In the genomic region with DNA sequence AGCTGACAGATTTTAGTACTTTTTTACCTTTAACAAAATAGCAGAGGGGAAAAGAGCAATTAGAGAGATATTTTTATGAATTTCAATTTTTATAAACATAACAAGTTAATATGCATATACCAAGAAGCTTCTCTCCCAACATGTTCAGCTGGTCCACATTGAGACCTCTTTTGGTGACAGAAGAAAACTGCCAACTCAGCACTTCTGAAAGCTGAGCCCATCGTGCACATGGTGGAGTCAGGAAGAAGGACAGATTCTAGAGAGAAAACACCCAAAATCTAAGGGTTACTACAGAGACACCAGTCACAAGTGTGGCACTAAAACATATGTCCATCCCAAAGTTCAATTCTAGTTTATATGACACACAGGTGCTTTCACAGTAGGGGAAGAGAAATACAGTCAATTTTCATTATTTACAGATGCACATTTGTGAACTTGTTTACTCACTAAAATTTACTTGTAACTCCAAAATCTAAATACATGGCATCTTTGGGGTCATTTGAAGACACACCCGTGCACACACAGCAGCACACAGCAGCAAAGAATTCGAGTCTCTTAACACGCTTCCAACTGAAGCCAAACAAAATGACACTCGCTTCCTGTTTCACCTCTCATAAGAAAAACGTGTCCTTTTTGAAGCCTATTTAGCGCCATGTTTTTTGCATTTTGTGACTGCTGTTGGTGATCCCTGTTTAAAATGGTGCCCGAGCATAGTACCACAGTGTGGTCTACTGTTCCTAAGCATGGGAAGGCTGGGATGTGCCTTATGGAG, we compare ENCODE assay signal across 19 cellular contexts. TPM values are rescaled to one million over a fixed set of nuclear protein-coding genes. Genes with fewer than 3 reads are reported as not detected.
DNase-seq lines count a peak whose midpoint lies in the region; ATAC-seq, FAIRE-seq and TF ChIP-seq lines count a peak whose summit lies in the region.
"Had no signal": no experiment of that assay in that cellular context is flagged by ENCODE, and none has a peak within 500 bp of the region (broad histone marks: within the 10 kb centered on the region; RNA-seq: fewer than 3 reads in every experiment).

No MANE protein-coding gene starts in this region.

- CTCF ChIA-PET in activated CD8-positive, alpha-beta memory T cell treated with anti-CD3 and anti-CD28 coated beads, Interleukin-2, amount 10 ng/mL, durations not matched to agents 7 days and 5 days (lab: Charles Lee), result interaction anchor here (1.5 kb wide), 1 partner anchor 9 kb away, joined by 4 read pairs; no protein-coding TSS in a partner anchor
- CTCF ChIA-PET in activated CD8-positive, alpha-beta T cell treated with anti-CD3 and anti-CD28 coated beads for 36 hours (lab: Charles Lee), result no interaction called here
- CTCF ChIA-PET in GM10248 (lab: Yijun Ruan, JAX), result interaction anchor here (1.0 to 1.9 kb wide), 2 partner anchors 12 to 132 kb away, joined by 3 to 4 read pairs; no protein-coding TSS in a partner anchor

- TF ChIP-seq POLR2A in GM12891 (IDR thresholded peaks at IDR 0.05; ENCODE audit: low read depth, low read length), result no peak; the same call in 1 of the 2 replicates

- no peak for TF ChIP-seq CTCF in activated CD8-positive, alpha-beta T cell treated with anti-CD3 and anti-CD28 coated beads for 36 hours (IDR thresholded peaks at IDR 0.05)
- TF ChIP-seq CTCF in mesothelial cell of epicardium (IDR thresholded peaks at IDR 0.05; ENCODE audit: unreplicated experiment), result no peak
- no peak for TF ChIP-seq CTCF in GM10248 (IDR thresholded peaks at IDR 0.05; ENCODE audit: control extremely low read depth, extremely low read depth, low read depth, missing control alignments)

- H3K4me1 Mint-ChIP-seq in activated CD8-positive, alpha-beta memory T cell treated with anti-CD3 and anti-CD28 coated beads, Interleukin-2, amount 10 ng/mL, durations not matched to agents 7 days and 5 days, result peaks cover 66% of the 10 kb centered on the region
- H3K4me1 Mint-ChIP-seq in activated CD8-positive, alpha-beta T cell treated with anti-CD3 and anti-CD28 coated beads for 36 hours (ENCODE audit: low read depth), result peaks cover 78% of the 10 kb centered on the region
- H3K4me1 Mint-ChIP-seq in mesothelial cell of epicardium, result peaks cover 34% of the 10 kb centered on the region
- H3K4me1 Mint-ChIP-seq: CD14-positive monocyte, GM23338 had no signal

- POLR2A ChIA-PET in activated CD8-positive, alpha-beta T cell treated with anti-CD3 and anti-CD28 coated beads for 36 hours (lab: Charles Lee), result interaction anchor here (0.8 to 13.0 kb wide), 3 partner anchors 10 to 30 kb away, joined by 3 to 121 read pairs (median 17); no protein-coding TSS in a partner anchor
- POLR2A ChIA-PET in GM10248 (lab: Yijun Ruan, JAX), result no interaction called here

- H3K27ac Mint-ChIP-seq in activated CD8-positive, alpha-beta memory T cell treated with anti-CD3 and anti-CD28 coated beads, Interleukin-2, amount 10 ng/mL, durations not matched to agents 7 days and 5 days, result peak overlapping the region; percentile 16
- H3K27ac Mint-ChIP-seq in activated CD8-positive, alpha-beta T cell treated with anti-CD3 and anti-CD28 coated beads for 36 hours, result peak overlapping the region; percentile 66
- H3K27ac Mint-ChIP-seq in mesothelial cell of epicardium, result peak overlapping the region; percentile 26
- H3K27ac Mint-ChIP-seq: GM23338 had no signal

- H3K9me3 Mint-ChIP-seq in activated CD8-positive, alpha-beta memory T cell treated with anti-CD3 and anti-CD28 coated beads, Interleukin-2, amount 10 ng/mL, durations not matched to agents 7 days and 5 days (ENCODE audit: low read depth), result no peaks in the 10 kb centered on the region
- H3K9me3 Mint-ChIP-seq in activated CD8-positive, alpha-beta T cell treated with anti-CD3 and anti-CD28 coated beads for 36 hours, result no peaks in the 10 kb centered on the region
- no peaks in the 10 kb centered on the region for H3K9me3 Mint-ChIP-seq in mesothelial cell of epicardium
- H3K9me3 Mint-ChIP-seq: CD14-positive monocyte, GM23338 had no signal

- ATAC-seq in activated CD8-positive, alpha-beta memory T cell treated with anti-CD3 and anti-CD28 coated beads, Interleukin-2, amount 10 ng/mL, durations not matched to agents 7 days and 5 days, result no peak
- ATAC-seq in activated CD8-positive, alpha-beta T cell treated with anti-CD3 and anti-CD28 coated beads for 36 hours, result no peak
- ATAC-seq in GM19351 (IDR thresholded peaks at IDR 0.05; ENCODE audit: unreplicated experiment), result no peak
- no peak for ATAC-seq in GM18870 (IDR thresholded peaks at IDR 0.05; ENCODE audit: unreplicated experiment)
- ATAC-seq: GM23338 had no signal

- DNase-seq in activated CD8-positive, alpha-beta memory T cell treated with anti-CD3 and anti-CD28 coated beads, Interleukin-2, amount 10 ng/mL, durations not matched to agents 7 days and 5 days, result no peak
- DNase-seq in activated CD8-positive, alpha-beta memory T cell treated with anti-CD3 and anti-CD28 coated beads for 24 hours, result no peak
- DNase-seq in GM12891 (ENCODE audit: insufficient read length, low spot score) (no peak), mesothelial cell of epicardium (ENCODE audit: low spot score in 2 of 2, unreplicated experiment in 2 of 2) (no peak), GM10248 (ENCODE audit: extremely low spot score) (no peak)
- no peak for DNase-seq in activated CD8-positive, alpha-beta T cell treated with anti-CD3 and anti-CD28 coated beads for 36 hours
- DNase-seq: ACHN, cortex of kidney, heart right ventricle, Kasumi-1, NCI-H1092 treated with DMSO at 0.1 percent for 48 hours, NCI-H2081, NCI-H524, SW 1271 had no signal

- no peak overlapping the region for H3K4me3 Mint-ChIP-seq in activated CD8-positive, alpha-beta memory T cell treated with anti-CD3 and anti-CD28 coated beads, Interleukin-2, amount 10 ng/mL, durations not matched to agents 7 days and 5 days
- no peak overlapping the region for H3K4me3 Mint-ChIP-seq in activated CD8-positive, alpha-beta T cell treated with anti-CD3 and anti-CD28 coated beads for 36 hours
- no peak overlapping the region for H3K4me3 Mint-ChIP-seq in mesothelial cell of epicardium
- H3K4me3 Mint-ChIP-seq: CD14-positive monocyte, GM23338 had no signal

- intact Hi-C loops in activated CD8-positive, alpha-beta T cell treated with anti-CD3 and anti-CD28 coated beads for 36 hours (cut with micrococcal nuclease), result no loop called here

- no peaks in the 10 kb centered on the region for H3K27me3 Mint-ChIP-seq in activated CD8-positive, alpha-beta memory T cell treated with anti-CD3 and anti-CD28 coated beads, Interleukin-2, amount 10 ng/mL, durations not matched to agents 7 days and 5 days
- H3K27me3 Mint-ChIP-seq in activated CD8-positive, alpha-beta T cell treated with anti-CD3 and anti-CD28 coated beads for 36 hours, result no peaks in the 10 kb centered on the region
- H3K27me3 Mint-ChIP-seq in mesothelial cell of epicardium (ENCODE audit: low read depth), result no peaks in the 10 kb centered on the region

- peaks cover 95% of the 10 kb centered on the region for H3K36me3 Mint-ChIP-seq in activated CD8-positive, alpha-beta memory T cell treated with anti-CD3 and anti-CD28 coated beads, Interleukin-2, amount 10 ng/mL, durations not matched to agents 7 days and 5 days
- peaks cover 95% of the 10 kb centered on the region for H3K36me3 Mint-ChIP-seq in activated CD8-positive, alpha-beta T cell treated with anti-CD3 and anti-CD28 coated beads for 36 hours (ENCODE audit: low read depth)
- H3K36me3 Mint-ChIP-seq in mesothelial cell of epicardium, result peaks cover 77% of the 10 kb centered on the region

- peak; percentile 13 for FAIRE-seq in GM12891 (lab: Jason Lieb, UNC)
- FAIRE-seq: endometrium had no signal

TF ChIP-seq in GM12891, 5 proteins besides CTCF, POLR2A, EP300 and RAD21:
- TF ChIP-seq SPI1 (IDR thresholded peaks at IDR 0.05; ENCODE audit: low read depth, low read length), result no peak
- no peak for TF ChIP-seq TAF1 (IDR thresholded peaks at IDR 0.05; ENCODE audit: low read depth, low read length)
- TF ChIP-seq POU2F2 (IDR thresholded peaks at IDR 0.05; ENCODE audit: low read depth, low read length), result no peak
- TF ChIP-seq PAX5 (IDR thresholded peaks at IDR 0.05; ENCODE audit: insufficient read depth, low read length, severe bottlenecking), result no peak
- no peak; the same call in 1 of the 2 replicates for TF ChIP-seq POLR2AphosphoS5 (IDR thresholded peaks at IDR 0.05; ENCODE audit: low read depth, low read length)

RNA-seq across cellular contexts. Expression of gene STAT1, which starts 31.5 kb away (rescaled TPM):
- total RNA-seq in activated CD8-positive, alpha-beta memory T cell treated with anti-CD3 and anti-CD28 coated beads, Interleukin-2, amount 10 ng/mL, durations not matched to agents 7 days and 5 days, result 100 to 1,000 TPM; 385 to 515 TPM
- 320 TPM for polyA plus RNA-seq in GM12891 (2012; ENCODE audit: low read depth, missing spikeins)
- 100 to 1,000 TPM; 293 to 311 TPM for total RNA-seq in activated CD8-positive, alpha-beta T cell treated with anti-CD3 and anti-CD28 coated beads for 36 hours
- total RNA-seq in mesothelial cell of epicardium, result 100 to 106 TPM (median 100 TPM) in 3 replicates

Comparison
In these comparisons a context has a peak if more than half of its experiments do, and no peak if none do; other contexts are left out.
1. H3K27ac Mint-ChIP-seq: peak in every context shown above with its lines; median percentile 66 in activated CD8-positive, alpha-beta T cell treated with anti-CD3 and anti-CD28 coated beads for 36 hours; 26 in mesothelial cell of epicardium; 16 in activated CD8-positive, alpha-beta memory T cell treated with anti-CD3 and anti-CD28 coated beads, Interleukin-2, amount 10 ng/mL, durations not matched to agents 7 days and 5 days.